In the genomic region with DNA sequence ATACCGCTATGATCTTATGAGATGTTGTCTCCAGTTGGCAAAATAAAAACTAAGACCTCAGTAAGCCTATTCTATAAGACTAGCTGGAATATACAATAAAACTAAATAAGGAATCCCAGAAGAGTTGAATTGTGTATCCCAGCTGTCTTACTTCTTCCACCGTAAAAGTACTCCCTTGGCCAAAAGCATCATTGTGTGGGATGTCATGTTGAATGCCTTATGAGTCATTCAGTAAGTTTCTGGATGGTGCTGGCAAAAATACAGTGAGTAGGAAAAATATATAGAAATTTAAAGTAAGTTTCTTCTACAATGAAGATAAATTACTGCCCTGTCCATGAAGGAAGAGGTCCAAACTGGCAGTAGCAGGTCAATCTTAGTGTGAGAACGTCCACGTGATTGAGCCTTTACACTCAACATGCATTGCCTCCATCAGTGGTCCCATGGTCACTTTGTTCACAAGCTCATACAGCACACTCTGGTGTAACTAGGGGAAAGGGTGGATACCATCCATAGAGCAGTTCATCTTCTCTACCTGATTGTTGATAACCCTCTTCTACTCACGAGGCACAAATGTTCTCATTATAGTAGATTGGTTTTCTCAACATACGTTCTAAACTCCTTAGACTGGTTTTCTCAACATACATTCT, we compare ENCODE assay signal across 12 cellular contexts. TPM values are rescaled to one million over a fixed set of nuclear protein-coding genes. Genes with fewer than 3 reads are reported as not detected.
DNase-seq lines count a peak whose midpoint lies in the region; ATAC-seq and TF ChIP-seq lines count a peak whose summit lies in the region.
"Had no signal": no experiment of that assay in that cellular context is flagged by ENCODE, and none has a peak within 500 bp of the region (broad histone marks: within the 10 kb centered on the region; RNA-seq: fewer than 3 reads in every experiment).

No MANE protein-coding gene starts in this region.

- H3K9me3 Mint-ChIP-seq in T-cell, result no peaks in the 10 kb centered on the region

- peak overlapping the region; percentile 84 to 92 for H3K27ac Mint-ChIP-seq in T-cell

- H3K9me3 ChIP-seq in BLaER1 (no peaks in the 10 kb centered on the region), left lung (no peaks in the 10 kb centered on the region)
- H3K9me3 ChIP-seq: left ventricle myocardium inferior had no signal

- CTCF ChIA-PET in T-cell (lab: Charles Lee), result interaction anchor here (0.7 to 3.2 kb wide), 14 partner anchors 9 to 246 kb away, joined by 3 to 53 read pairs (median 5); partner anchors contain the start of genes ABCC10 (in 1 of the 2), CRIP3 (in 1 of the 2), DNPH1 (in 1 of the 2) and GTPBP2 (in 1 of the 2)

- H3K36me3 ChIP-seq in BLaER1, result no peaks in the 10 kb centered on the region
- no peaks in the 10 kb centered on the region for H3K36me3 ChIP-seq in left lung
- H3K36me3 ChIP-seq: left ventricle myocardium inferior had no signal

- no peak for TF ChIP-seq CTCF in left lung (IDR thresholded peaks at IDR 0.05)

- H4K20me1 ChIP-seq in BLaER1, result peaks cover 16% of the 10 kb centered on the region

- H3K9ac ChIP-seq in BLaER1, result no peak overlapping the region

- H3K4me1 Mint-ChIP-seq in T-cell, result peaks cover 62 to 79% (median 70%) of the 10 kb centered on the region in 3 donors

- H3K4me3 Mint-ChIP-seq in T-cell, result peak overlapping the region; percentile 42 to 53 (median 48)

- H3K4me3 ChIP-seq in BLaER1 (no peak overlapping the region), left lung (no peak overlapping the region)
- H3K4me3 ChIP-seq: coronary artery, left ventricle myocardium inferior had no signal

- DNase-seq in T-cell (no peak), fibroblast of the conjunctiva (ENCODE audit: low read depth) (peak; percentile 17), left lung (no peak), mucosa of gallbladder (ENCODE audit: low spot score) (no peak)
- DNase-seq in effector CD4-positive, alpha-beta T cell, result no peak
- DNase-seq: left ventricle myocardium inferior, NCI-H1092 had no signal

- peak overlapping the region; percentile 90 for H3K4me2 ChIP-seq in BLaER1

- peaks cover 0 to 3% of the 10 kb centered on the region in 2 donors for H3K27me3 Mint-ChIP-seq in T-cell

- POLR2A ChIA-PET in T-cell (lab: Charles Lee), result interaction anchor here (0.5 to 2.0 kb wide), 6 partner anchors 11 to 1411 kb away, joined by 3 to 11 read pairs (median 4); partner anchors contain the start of gene ZNF318 (in 2 of the 2)

- no peaks in the 10 kb centered on the region for H3K36me3 Mint-ChIP-seq in T-cell

- H3K27me3 ChIP-seq in BLaER1, result peaks cover 52% of the 10 kb centered on the region
- peaks cover 0 to 29% of the 10 kb centered on the region in 2 donors for H3K27me3 ChIP-seq in left lung

- ATAC-seq in GM19463 (IDR thresholded peaks at IDR 0.05; ENCODE audit: unreplicated experiment) (peak; percentile 28), T-cell (replicated peaks in 1 of 4) (peak in 2 of 4 experiments; percentile 5 to 17), GM21390 (IDR thresholded peaks at IDR 0.05; ENCODE audit: unreplicated experiment) (no peak), left lung (no peak)
- ATAC-seq: HCT116 had no signal

- no peak overlapping the region for H3K27ac ChIP-seq in BLaER1
- H3K27ac ChIP-seq in left lung, result peak overlapping the region in 1 of 2 donors; percentile 69
- H3K27ac ChIP-seq: coronary artery, left ventricle myocardium inferior had no signal

- intact Hi-C loops in left lung (cut with DNase I), result no loop called here

- H3K4me1 ChIP-seq in BLaER1 (peaks cover 45% of the 10 kb centered on the region), left lung (peaks cover 0 to 14% of the 10 kb centered on the region in 2 donors)
- H3K4me1 ChIP-seq: left ventricle myocardium inferior had no signal

RNA-seq across cellular contexts. Expression of gene ZNF318, which starts 13.7 kb away (rescaled TPM):
- total RNA-seq in T-cell, result 10 to 100 TPM; 24.3 to 33.5 (median 26.2) TPM
- 10 to 100 TPM; 13.3 to 14.3 TPM for total RNA-seq in left lung
- total RNA-seq in mucosa of gallbladder, result 20.9 TPM

RNA-seq across cellular contexts. Expression of gene ABCC10, which starts 44.2 kb away (rescaled TPM):
- total RNA-seq in T-cell, result 10 to 100 TPM; 57.8 to 85.4 (median 75.5) TPM
- 10 to 100 TPM; 38.5 to 43.8 TPM for total RNA-seq in left lung
- total RNA-seq in mucosa of gallbladder, result 46.8 TPM
